In genomic region chr7:711093-711966, GRCh38 we compare ENCODE assay signal across 9 cellular contexts. TPM values are rescaled to one million over a fixed set of nuclear protein-coding genes. Genes with fewer than 3 reads are reported as not detected.
DNase-seq lines count a peak whose midpoint lies in the region; ATAC-seq and TF ChIP-seq lines count a peak whose summit lies in the region.
"Had no signal": no experiment of that assay in that cellular context is flagged by ENCODE, and none has a peak within 500 bp of the region (broad histone marks: within the 10 kb centered on the region; RNA-seq: fewer than 3 reads in every experiment).

No MANE protein-coding gene starts in this region.

- DNase-seq in stimulated activated naive CD8-positive, alpha-beta T cell treated with anti-CD3 and anti-CD28 coated beads, Interleukin-15, Interleukin-2, amounts not matched to agents 100 U/mL and 50 U/mL, for 24 hours = no peak
- DNase-seq in fibroblast of mammary gland (ENCODE audit: low read depth) (no peak), omental fat pad (ENCODE audit: low spot score) (no peak), pons (ENCODE audit: low spot score) (no peak), ecto neural progenitor cell (ENCODE audit: low spot score) (no peak), SIG-M5 (lab: John Stamatoyannopoulos, UW) (no peak)
- DNase-seq: NCI-H1105 treated with DMSO at 0.1 percent for 48 hours had no signal

- TF ChIP-seq CTCF in fibroblast of mammary gland (conservative IDR thresholded peaks at IDR 0.05; ENCODE audit: control insufficient read depth, insufficient read depth, low read depth, low read length) (no peak), omental fat pad (IDR thresholded peaks at IDR 0.05) (no peak)

- ATAC-seq in stimulated activated naive CD8-positive, alpha-beta T cell treated with anti-CD3 and anti-CD28 coated beads, Interleukin-15, Interleukin-2, amounts not matched to agents 100 U/mL and 50 U/mL, for 24 hours = no peak
- peak; percentile 14 for ATAC-seq in omental fat pad (ENCODE audit: low FRiP score)
- no peak for ATAC-seq in HG02623 (IDR thresholded peaks at IDR 0.05; ENCODE audit: unreplicated experiment)

- H3K4me3 ChIP-seq in fibroblast of mammary gland (ENCODE audit: control insufficient read depth, low read depth, low read length) = peak overlapping the region; percentile 21

- H3K9me3 Mint-ChIP-seq in stimulated activated naive CD8-positive, alpha-beta T cell treated with anti-CD3 and anti-CD28 coated beads, Interleukin-15, Interleukin-2, amounts not matched to agents 100 ng/mL and 50 ng/mL, for 24 hours = no peaks in the 10 kb centered on the region

- H3K4me1 Mint-ChIP-seq in stimulated activated naive CD8-positive, alpha-beta T cell treated with anti-CD3 and anti-CD28 coated beads, Interleukin-15, Interleukin-2, amounts not matched to agents 100 ng/mL and 50 ng/mL, for 24 hours (ENCODE audit: low read depth) = peaks cover 13% of the 10 kb centered on the region

- no peak overlapping the region for H3K27ac Mint-ChIP-seq in stimulated activated naive CD8-positive, alpha-beta T cell treated with anti-CD3 and anti-CD28 coated beads, Interleukin-15, Interleukin-2, amounts not matched to agents 100 ng/mL and 50 ng/mL, for 24 hours

- peak overlapping the region; percentile 32 for H3K4me3 Mint-ChIP-seq in stimulated activated naive CD8-positive, alpha-beta T cell treated with anti-CD3 and anti-CD28 coated beads, Interleukin-15, Interleukin-2, amounts not matched to agents 100 ng/mL and 50 ng/mL, for 24 hours

- peaks cover 25% of the 10 kb centered on the region for H3K36me3 Mint-ChIP-seq in stimulated activated naive CD8-positive, alpha-beta T cell treated with anti-CD3 and anti-CD28 coated beads, Interleukin-15, Interleukin-2, amounts not matched to agents 100 ng/mL and 50 ng/mL, for 24 hours (ENCODE audit: low read depth)

- no peaks in the 10 kb centered on the region for H3K27me3 Mint-ChIP-seq in stimulated activated naive CD8-positive, alpha-beta T cell treated with anti-CD3 and anti-CD28 coated beads, Interleukin-15, Interleukin-2, amounts not matched to agents 100 ng/mL and 50 ng/mL, for 24 hours

RNA-seq across cellular contexts. Expression of gene DNAAF5, which starts 15.2 kb away (rescaled TPM):
- total RNA-seq in omental fat pad = 10 to 100 TPM; 15.7 to 27.1 (median 25.1) TPM

RNA-seq across cellular contexts. Expression of gene PRKAR1B, which starts 15.8 kb away (rescaled TPM):
- 10 to 100 TPM in 2 of 4 donors, 1 to 10 TPM in 2; 9.0 to 11.4 (median 10.3) TPM for total RNA-seq in omental fat pad
